Comparison of ENCODE assay signal across 12 cellular contexts in genomic region chr18:3015851-3016250, GRCh38. TPM values are rescaled to one million over a fixed set of nuclear protein-coding genes. Genes with fewer than 3 reads are reported as not detected.
A peak's percentile ranks its signal among the peaks of the same experiment; 100 is the strongest.
DNase-seq lines count a peak whose midpoint lies in the region; FAIRE-seq and TF ChIP-seq lines count a peak whose summit lies in the region.
"Had no signal": no experiment of that assay in that cellular context is flagged by ENCODE, and none has a peak within 500 bp of the region (broad histone marks: within the 10 kb centered on the region; RNA-seq: fewer than 3 reads in every experiment).

No MANE protein-coding gene starts in this region.

- H3F3A ChIP-seq in PC-9 (ENCODE audit: insufficient read depth, low read depth) = peaks cover 25% of the 10 kb centered on the region

- TF ChIP-seq CTCF in PC-9 (conservative IDR thresholded peaks at IDR 0.05) (no peak), dorsolateral prefrontal cortex (IDR thresholded peaks at IDR 0.05 in 54 of 56, conservative IDR thresholded peaks at IDR 0.05 in 2 of 56; ENCODE audit: low read depth in 1 of 56, partially characterized antibody in 56 of 56) (no peak), osteocyte (IDR thresholded peaks at IDR 0.05) (no peak)

- no peak for DNase-seq in CD8-positive, alpha-beta memory T cell
- DNase-seq in PC-9 (peak in 1 of 2 experiments; percentile 36), dorsolateral prefrontal cortex (no peak), osteocyte (ENCODE audit: extremely low spot score, unreplicated experiment) (no peak), ACHN (no peak), small intestine (no peak), DMS 273 (lab: John Stamatoyannopoulos, UW; ENCODE audit: unreplicated experiment) (no peak), HUDEP-2 (lab: John Stamatoyannopoulos, UW; ENCODE audit: unreplicated experiment in 76 of 76) (no peak)
- DNase-seq: activated CD4-positive, alpha-beta T cell treated with anti-CD3 and anti-CD28 coated beads for 4 hours; NCI-H1048 had no signal

- H3K27me3 ChIP-seq in CD8-positive, alpha-beta memory T cell (ENCODE audit: insufficient read depth, low read length, poor library complexity, severe bottlenecking) = no peaks in the 10 kb centered on the region
- H3K27me3 ChIP-seq in PC-9 (ENCODE audit: insufficient read depth, low read depth) = no peaks in the 10 kb centered on the region
- H3K27me3 ChIP-seq in dorsolateral prefrontal cortex = no peaks in the 10 kb centered on the region
- no peaks in the 10 kb centered on the region for H3K27me3 ChIP-seq in small intestine (ENCODE audit: control insufficient read depth in 2 of 2, insufficient read depth in 2 of 2, low read length in 2 of 2)

- peak overlapping the region; percentile 74 for H3K4me2 ChIP-seq in PC-9

- peak overlapping the region; percentile 20; the same call in 1 of the 2 replicates for H2AFZ ChIP-seq in PC-9

- peaks cover 0 to 12% (median 1%) of the 10 kb centered on the region in 3 donors for H3K36me3 Mint-ChIP-seq in CD8-positive, alpha-beta memory T cell
- peaks cover under 1% of the 10 kb centered on the region for H3K36me3 Mint-ChIP-seq in osteocyte (ENCODE audit: unreplicated experiment)

- FAIRE-seq in small intestine (lab: Jason Lieb, UNC) = no peak
- FAIRE-seq: bronchial epithelial cell, RCC 7860 had no signal

- H3K27me3 Mint-ChIP-seq in CD8-positive, alpha-beta memory T cell = peaks cover 2 to 3% of the 10 kb centered on the region in 2 donors
- H3K27me3 Mint-ChIP-seq in osteocyte (ENCODE audit: unreplicated experiment) = no peaks in the 10 kb centered on the region

- H3K4me3 Mint-ChIP-seq in CD8-positive, alpha-beta memory T cell = peak overlapping the region in 3 of 7 donors; percentile 8 to 49 (median 49)
- no peak overlapping the region for H3K4me3 Mint-ChIP-seq in osteocyte (ENCODE audit: unreplicated experiment)

- no peaks in the 10 kb centered on the region for H3K9me3 ChIP-seq in CD8-positive, alpha-beta memory T cell (ENCODE audit: low read length)
- H3K9me3 ChIP-seq in PC-9 (ENCODE audit: insufficient read depth, low read depth) = no peaks in the 10 kb centered on the region
- no peaks in the 10 kb centered on the region for H3K9me3 ChIP-seq in small intestine (ENCODE audit: control insufficient read depth, low read depth)

- H3K4me1 Mint-ChIP-seq in CD8-positive, alpha-beta memory T cell = peaks cover 41 to 50% (median 47%) of the 10 kb centered on the region in 3 donors
- H3K4me1 Mint-ChIP-seq in osteocyte (ENCODE audit: unreplicated experiment) = peaks cover 47% of the 10 kb centered on the region

- no TSS peak for BruUV-seq in PC-9 (replicated peaks; lab: Mats Ljungman, UMichigan)

- H3K79me2 ChIP-seq in PC-9 (ENCODE audit: low read depth) = peaks cover 12% of the 10 kb centered on the region; the same call in 1 of the 2 replicates

- intact Hi-C loops in PC-9 (cut with micrococcal nuclease; ENCODE audit: unreplicated experiment) (loop anchor here (1.0 to 5.0 kb wide), 3 partner anchors 21 to 105 kb away; no protein-coding TSS in a partner anchor), dorsolateral prefrontal cortex (cut with DNase I) (loop anchor here (5.0 to 10.0 kb wide), 4 partner anchors 51 to 136 kb away; no protein-coding TSS in a partner anchor)

- no peaks in the 10 kb centered on the region for H3K36me3 ChIP-seq in CD8-positive, alpha-beta memory T cell (ENCODE audit: insufficient read depth, low read length)
- H3K36me3 ChIP-seq in PC-9 (ENCODE audit: low read depth) = no peaks in the 10 kb centered on the region
- no peaks in the 10 kb centered on the region for H3K36me3 ChIP-seq in small intestine (ENCODE audit: control insufficient read depth in 2 of 2, insufficient read depth in 2 of 2, low read length in 2 of 2)

- H4K20me1 ChIP-seq in PC-9 (ENCODE audit: insufficient read depth) = no peaks in the 10 kb centered on the region

- in situ Hi-C loops in ACHN (cut with HindIII; ENCODE audit: low pct_ligation_motif_present, low pct_unique_long_range_greater_than_20kb, low sequenced_read_pairs) = no loop called here

- H3K27ac Mint-ChIP-seq in CD8-positive, alpha-beta memory T cell = peak overlapping the region in 7 of 8 donors; percentile 40 to 87 (median 71)
- peak overlapping the region; percentile 48 for H3K27ac Mint-ChIP-seq in osteocyte (ENCODE audit: unreplicated experiment)

- 75 to 80% (median 78%) methylated on average over 4 of the region's 4 CpGs for WGBS in small intestine, 3 donors

- H3K27ac ChIP-seq in CD8-positive, alpha-beta memory T cell (ENCODE audit: low read depth, low read length) = no peak overlapping the region
- H3K27ac ChIP-seq in PC-9 = peak overlapping the region; percentile 99
- peak overlapping the region in 51 of 59 donors; percentile 0 to 86 (median 71) for H3K27ac ChIP-seq in dorsolateral prefrontal cortex
- H3K27ac ChIP-seq in small intestine (ENCODE audit: low read depth in 1 of 2, low read length in 1 of 2) = peak overlapping the region in 1 of 2 donors; percentile 29

- H3K9me3 Mint-ChIP-seq in CD8-positive, alpha-beta memory T cell = no peaks in the 10 kb centered on the region
- no peaks in the 10 kb centered on the region for H3K9me3 Mint-ChIP-seq in osteocyte (ENCODE audit: unreplicated experiment)

- CTCF ChIA-PET in CD8-positive, alpha-beta memory T cell (lab: Charles Lee) = interaction anchor here (1.4 to 9.1 kb wide), 4 partner anchors 21 to 136 kb away, joined by 3 to 71 read pairs (median 5); no protein-coding TSS in a partner anchor
- CTCF ChIA-PET in PC-9 (lab: Charles Lee) = interaction anchor here (1.3 kb wide), 1 partner anchor 47 kb away, joined by 4 read pairs; no protein-coding TSS in a partner anchor

- H3K9me2 ChIP-seq in PC-9 (ENCODE audit: insufficient read depth) = no peaks in the 10 kb centered on the region

- no peak overlapping the region for H3K4me3 ChIP-seq in CD8-positive, alpha-beta memory T cell (ENCODE audit: low read length)
- H3K4me3 ChIP-seq in PC-9 (no peak overlapping the region; the same call in 1 of the 2 replicates), dorsolateral prefrontal cortex (no peak overlapping the region), small intestine (ENCODE audit: low read depth in 1 of 2, low read length in 2 of 2) (no peak overlapping the region)

- peaks cover 52% of the 10 kb centered on the region for H3K4me1 ChIP-seq in CD8-positive, alpha-beta memory T cell (ENCODE audit: insufficient read depth, low read length)
- H3K4me1 ChIP-seq in PC-9 (replicated peaks; ENCODE audit: insufficient read depth) (peaks cover 49% of the 10 kb centered on the region), small intestine (ENCODE audit: control insufficient read depth in 2 of 2, insufficient read depth in 1 of 2, low read depth in 1 of 2, low read length in 1 of 2) (peaks cover 0 to 5% of the 10 kb centered on the region in 2 donors)

- POLR2A ChIA-PET in CD8-positive, alpha-beta memory T cell (lab: Charles Lee) = no interaction called here
- POLR2A ChIA-PET in PC-9 (lab: Charles Lee; ENCODE audit: unreplicated experiment) = interaction anchor here (0.6 kb wide), 1 partner anchor 85 kb away, joined by 3 read pairs; no protein-coding TSS in a partner anchor

RNA-seq across cellular contexts. Expression of gene LPIN2, which starts 2.9 kb away (rescaled TPM):
- total RNA-seq in CD8-positive, alpha-beta memory T cell = 10 to 100 TPM; 82.9 to 83.2 TPM
- 68.6 TPM for polyA plus RNA-seq in CD8-positive, alpha-beta memory T cell
- total RNA-seq in PC-9 (2021) = 13.3 and 15.0 TPM in 2 replicates
- 10 to 100 TPM; 37.1 to 95.3 (median 57.4) TPM for total RNA-seq in dorsolateral prefrontal cortex
- total RNA-seq in osteocyte = 34.8 and 36.9 TPM in 2 replicates
- 10 to 100 TPM; 20.0 to 91.5 (median 63.0) TPM for polyA plus RNA-seq in small intestine
